1 cellular context compared by ENCODE assay signal in genomic region chr15:90903733-90904536, GRCh38.
A peak's percentile ranks its signal among the peaks of the same experiment; 100 is the strongest.
TF ChIP-seq lines count a peak whose summit lies in the region.

No MANE protein-coding gene starts in this region.

TF ChIP-seq in K562, 482 proteins besides CTCF, POLR2A, EP300 and RAD21 (continues in another document):
- TF ChIP-seq EP400 (IDR thresholded peaks at IDR 0.05) (peak; percentile 80), ZFPM2 (CRISPR knock-in tag; IDR thresholded peaks at IDR 0.05) (no peak), RFX5 (IDR thresholded peaks at IDR 0.05; ENCODE audit: low read depth, low read length) (no peak), KHSRP (IDR thresholded peaks at IDR 0.05) (no peak), STAG1 (CRISPR knock-in tag; IDR thresholded peaks at IDR 0.05; ENCODE audit: borderline replicate concordance) (0 out of 2 replicates have a peak, but pooled peaks have one; percentile 8), L3MBTL2 (IDR thresholded peaks at IDR 0.05) (peak; percentile 38; the same call in 1 of the 2 replicates), ZSCAN32 (CRISPR knock-in tag; IDR thresholded peaks at IDR 0.05) (no peak), MYC (IDR thresholded peaks at IDR 0.05; ENCODE audit: low read depth, low read length) (peak; percentile 80), MYC (CRISPR knock-in tag; IDR thresholded peaks at IDR 0.05; ENCODE audit: borderline replicate concordance, low read depth) (no peak), MAFG (tag; conservative IDR thresholded peaks at IDR 0.05) (no peak), CBFA2T3 (IDR thresholded peaks at IDR 0.05) (peak; percentile 32; the same call in 1 of the 2 replicates), TCF3 (CRISPR knock-in tag; IDR thresholded peaks at IDR 0.05) (0 out of 2 replicates have a peak, but pooled peaks have one; percentile 27), TBP (optimal IDR thresholded peaks at IDR 0.05; ENCODE audit: low read depth, low read length) (peak; percentile 50), MYNN (IDR thresholded peaks at IDR 0.05) (peak; percentile 75), MYNN (CRISPR knock-in tag; IDR thresholded peaks at IDR 0.05) (no peak), STAT5A (IDR thresholded peaks at IDR 0.05; ENCODE audit: borderline replicate concordance, low read length) (0 out of 2 replicates have a peak, but pooled peaks have one; percentile 4), SIN3A (IDR thresholded peaks at IDR 0.05; ENCODE audit: borderline replicate concordance in 2 of 2, control insufficient read depth in 1 of 2, low read depth in 2 of 2, low read length in 2 of 2) (peak; percentile 39 to 44; a peak in 2 of 4 replicates), SMAD4 (CRISPR knock-in tag; conservative IDR thresholded peaks at IDR 0.05) (peak; percentile 22; the same call in 1 of the 2 replicates), KDM5B (IDR thresholded peaks at IDR 0.05; ENCODE audit: insufficient replicate concordance, low read depth, low read length) (peak; percentile 45), ELF2 (CRISPR knock-in tag; IDR thresholded peaks at IDR 0.05) (no peak), CREB1 (IDR thresholded peaks at IDR 0.05) (no peak), CREB1 (CRISPR knock-in tag; IDR thresholded peaks at IDR 0.05) (0 out of 2 replicates have a peak, but pooled peaks have one; percentile 17), JUNB (CRISPR knock-in tag; conservative IDR thresholded peaks at IDR 0.05) (no peak), HDGF (IDR thresholded peaks at IDR 0.05) (peak; percentile 37; the same call in 1 of the 2 replicates), TAF1 (IDR thresholded peaks at IDR 0.05; ENCODE audit: control insufficient read depth, extremely low read depth, insufficient read depth, low read length, severe bottlenecking) (peak; percentile 63), ZBTB40 (IDR thresholded peaks at IDR 0.05) (peak; percentile 43; the same call in 1 of the 2 replicates), ZBTB40 (CRISPR knock-in tag; IDR thresholded peaks at IDR 0.05) (no peak), ZNF184 (CRISPR knock-in tag; IDR thresholded peaks at IDR 0.05) (no peak), ZNF146 (CRISPR knock-in tag; IDR thresholded peaks at IDR 0.05; ENCODE audit: unreplicated experiment) (no peak), ELK3 (CRISPR knock-in tag; IDR thresholded peaks at IDR 0.05) (no peak), ZC3H8 (IDR thresholded peaks at IDR 0.05) (no peak), ZNF12 (CRISPR knock-in tag; IDR thresholded peaks at IDR 0.05) (0 out of 2 replicates have a peak, but pooled peaks have one; percentile 38), CAMTA2 (CRISPR knock-in tag; conservative IDR thresholded peaks at IDR 0.05) (no peak), ZNF639 (CRISPR knock-in tag; conservative IDR thresholded peaks at IDR 0.05 in 1 of 2, IDR thresholded peaks at IDR 0.05 in 1 of 2) (no peak), DMBX1 (CRISPR knock-in tag; IDR thresholded peaks at IDR 0.05; ENCODE audit: borderline replicate concordance) (no peak), ID3 (CRISPR knock-in tag; IDR thresholded peaks at IDR 0.05) (no peak), ID3 (tag; IDR thresholded peaks at IDR 0.05) (no peak), ZNF165 (CRISPR knock-in tag; IDR thresholded peaks at IDR 0.05; ENCODE audit: borderline replicate concordance) (no peak), CXXC5 (CRISPR knock-in tag; IDR thresholded peaks at IDR 0.05) (no peak), ZNF23 (CRISPR knock-in tag; IDR thresholded peaks at IDR 0.05) (no peak)
- TF ChIP-seq, protein P1, sequence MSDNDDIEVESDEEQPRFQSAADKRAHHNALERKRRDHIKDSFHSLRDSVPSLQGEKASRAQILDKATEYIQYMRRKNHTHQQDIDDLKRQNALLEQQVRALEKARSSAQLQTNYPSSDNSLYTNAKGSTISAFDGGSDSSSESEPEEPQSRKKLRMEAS (CRISPR knock-in tag; IDR thresholded peaks at IDR 0.05) = peak; percentile 52
- TF ChIP-seq, protein P2, sequence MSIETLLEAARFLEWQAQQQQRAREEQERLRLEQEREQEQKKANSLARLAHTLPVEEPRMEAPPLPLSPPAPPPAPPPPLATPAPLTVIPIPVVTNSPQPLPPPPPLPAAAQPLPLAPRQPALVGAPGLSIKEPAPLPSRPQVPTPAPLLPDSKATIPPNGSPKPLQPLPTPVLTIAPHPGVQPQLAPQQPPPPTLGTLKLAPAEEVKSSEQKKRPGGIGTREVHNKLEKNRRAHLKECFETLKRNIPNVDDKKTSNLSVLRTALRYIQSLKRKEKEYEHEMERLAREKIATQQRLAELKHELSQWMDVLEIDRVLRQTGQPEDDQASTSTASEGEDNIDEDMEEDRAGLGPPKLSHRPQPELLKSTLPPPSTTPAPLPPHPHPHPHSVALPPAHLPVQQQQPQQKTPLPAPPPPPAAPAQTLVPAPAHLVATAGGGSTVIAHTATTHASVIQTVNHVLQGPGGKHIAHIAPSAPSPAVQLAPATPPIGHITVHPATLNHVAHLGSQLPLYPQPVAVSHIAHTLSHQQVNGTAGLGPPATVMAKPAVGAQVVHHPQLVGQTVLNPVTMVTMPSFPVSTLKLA (conservative IDR thresholded peaks at IDR 0.05) = peak; percentile 46 to 71; a peak in 3 of 4 replicates
- TF ChIP-seq, protein P3, sequence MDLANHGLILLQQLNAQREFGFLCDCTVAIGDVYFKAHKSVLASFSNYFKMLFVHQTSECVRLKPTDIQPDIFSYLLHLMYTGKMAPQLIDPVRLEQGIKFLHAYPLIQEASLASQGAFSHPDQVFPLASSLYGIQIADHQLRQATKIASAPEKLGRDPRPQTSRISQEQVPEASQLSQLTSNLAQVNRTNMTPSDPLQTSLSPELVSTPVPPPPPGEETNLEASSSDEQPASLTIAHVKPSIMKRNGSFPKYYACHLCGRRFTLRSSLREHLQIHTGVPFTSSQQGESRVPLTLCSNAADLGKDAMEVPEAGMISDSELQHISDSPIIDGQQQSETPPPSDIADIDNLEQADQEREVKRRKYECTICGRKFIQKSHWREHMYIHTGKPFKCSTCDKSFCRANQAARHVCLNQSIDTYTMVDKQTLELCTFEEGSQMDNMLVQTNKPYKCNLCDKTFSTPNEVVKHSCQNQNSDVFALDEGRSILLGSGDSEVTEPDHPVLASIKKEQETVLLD (IDR thresholded peaks at IDR 0.05) = peak; percentile 51; the same call in 1 of the 2 replicates
- TF ChIP-seq, protein P4, sequence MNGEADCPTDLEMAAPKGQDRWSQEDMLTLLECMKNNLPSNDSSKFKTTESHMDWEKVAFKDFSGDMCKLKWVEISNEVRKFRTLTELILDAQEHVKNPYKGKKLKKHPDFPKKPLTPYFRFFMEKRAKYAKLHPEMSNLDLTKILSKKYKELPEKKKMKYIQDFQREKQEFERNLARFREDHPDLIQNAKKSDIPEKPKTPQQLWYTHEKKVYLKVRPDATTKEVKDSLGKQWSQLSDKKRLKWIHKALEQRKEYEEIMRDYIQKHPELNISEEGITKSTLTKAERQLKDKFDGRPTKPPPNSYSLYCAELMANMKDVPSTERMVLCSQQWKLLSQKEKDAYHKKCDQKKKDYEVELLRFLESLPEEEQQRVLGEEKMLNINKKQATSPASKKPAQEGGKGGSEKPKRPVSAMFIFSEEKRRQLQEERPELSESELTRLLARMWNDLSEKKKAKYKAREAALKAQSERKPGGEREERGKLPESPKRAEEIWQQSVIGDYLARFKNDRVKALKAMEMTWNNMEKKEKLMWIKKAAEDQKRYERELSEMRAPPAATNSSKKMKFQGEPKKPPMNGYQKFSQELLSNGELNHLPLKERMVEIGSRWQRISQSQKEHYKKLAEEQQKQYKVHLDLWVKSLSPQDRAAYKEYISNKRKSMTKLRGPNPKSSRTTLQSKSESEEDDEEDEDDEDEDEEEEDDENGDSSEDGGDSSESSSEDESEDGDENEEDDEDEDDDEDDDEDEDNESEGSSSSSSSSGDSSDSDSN (IDR thresholded peaks at IDR 0.05; ENCODE audit: borderline replicate concordance in 1 of 2, low read depth in 2 of 2, low read length in 2 of 2) = peak in 1 of 2 experiments; percentile 38; a peak in 2 of 4 replicates
- TF ChIP-seq, protein P5, sequence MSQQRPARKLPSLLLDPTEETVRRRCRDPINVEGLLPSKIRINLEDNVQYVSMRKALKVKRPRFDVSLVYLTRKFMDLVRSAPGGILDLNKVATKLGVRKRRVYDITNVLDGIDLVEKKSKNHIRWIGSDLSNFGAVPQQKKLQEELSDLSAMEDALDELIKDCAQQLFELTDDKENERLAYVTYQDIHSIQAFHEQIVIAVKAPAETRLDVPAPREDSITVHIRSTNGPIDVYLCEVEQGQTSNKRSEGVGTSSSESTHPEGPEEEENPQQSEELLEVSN (IDR thresholded peaks at IDR 0.05; ENCODE audit: borderline replicate concordance in 1 of 2, extremely low read depth in 1 of 2, insufficient read depth in 1 of 2, insufficient read length in 1 of 2, low read depth in 1 of 2, low read length in 1 of 2, poor library complexity in 1 of 2, severe bottlenecking in 1 of 2) = peak; percentile 28 to 54
- TF ChIP-seq, protein P6, sequence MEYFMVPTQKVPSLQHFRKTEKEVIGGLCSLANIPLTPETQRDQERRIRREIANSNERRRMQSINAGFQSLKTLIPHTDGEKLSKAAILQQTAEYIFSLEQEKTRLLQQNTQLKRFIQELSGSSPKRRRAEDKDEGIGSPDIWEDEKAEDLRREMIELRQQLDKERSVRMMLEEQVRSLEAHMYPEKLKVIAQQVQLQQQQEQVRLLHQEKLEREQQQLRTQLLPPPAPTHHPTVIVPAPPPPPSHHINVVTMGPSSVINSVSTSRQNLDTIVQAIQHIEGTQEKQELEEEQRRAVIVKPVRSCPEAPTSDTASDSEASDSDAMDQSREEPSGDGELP (CRISPR knock-in tag; IDR thresholded peaks at IDR 0.05; ENCODE audit: borderline replicate concordance) = peak; percentile 28; the same call in 1 of the 2 replicates
